ENCODE assay signal across 1 cellular context in the genomic region with DNA sequence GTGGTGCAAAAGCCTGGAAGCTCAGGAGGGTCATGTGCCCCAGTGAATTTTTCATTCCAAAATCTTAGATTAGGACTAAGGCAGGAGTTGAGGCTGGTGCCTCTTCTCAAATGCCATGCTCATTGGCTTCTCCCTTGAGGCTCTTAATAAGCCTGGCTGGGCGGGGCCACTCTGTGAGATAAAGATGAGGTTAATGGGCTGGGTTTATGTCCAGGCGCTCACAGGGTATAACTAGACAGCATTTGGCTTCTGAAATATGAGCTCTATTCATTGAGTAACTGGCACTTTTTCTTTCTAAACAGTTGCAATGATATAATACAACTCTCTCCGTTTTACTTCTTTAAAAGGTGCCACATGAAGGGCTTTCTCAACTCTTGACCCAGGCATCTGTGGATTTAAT.
TF ChIP-seq lines count a peak whose summit lies in the region.

No MANE protein-coding gene starts in this region.

TF ChIP-seq in HEK293, 187 proteins besides CTCF, POLR2A, EP300 and RAD21 (continued from another document):
- TF ChIP-seq, protein P1, sequence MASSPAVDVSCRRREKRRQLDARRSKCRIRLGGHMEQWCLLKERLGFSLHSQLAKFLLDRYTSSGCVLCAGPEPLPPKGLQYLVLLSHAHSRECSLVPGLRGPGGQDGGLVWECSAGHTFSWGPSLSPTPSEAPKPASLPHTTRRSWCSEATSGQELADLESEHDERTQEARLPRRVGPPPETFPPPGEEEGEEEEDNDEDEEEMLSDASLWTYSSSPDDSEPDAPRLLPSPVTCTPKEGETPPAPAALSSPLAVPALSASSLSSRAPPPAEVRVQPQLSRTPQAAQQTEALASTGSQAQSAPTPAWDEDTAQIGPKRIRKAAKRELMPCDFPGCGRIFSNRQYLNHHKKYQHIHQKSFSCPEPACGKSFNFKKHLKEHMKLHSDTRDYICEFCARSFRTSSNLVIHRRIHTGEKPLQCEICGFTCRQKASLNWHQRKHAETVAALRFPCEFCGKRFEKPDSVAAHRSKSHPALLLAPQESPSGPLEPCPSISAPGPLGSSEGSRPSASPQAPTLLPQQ (tag by site-specific recombination; IDR thresholded peaks at IDR 0.05) = peak; percentile 46; the same call in 1 of the 2 replicates
- no peak for TF ChIP-seq ZNF138 (tag by site-specific recombination; IDR thresholded peaks at IDR 0.05; ENCODE audit: borderline replicate concordance)
- TF ChIP-seq ZNF530 (tag by site-specific recombination; IDR thresholded peaks at IDR 0.05; ENCODE audit: low read depth) = no peak
- 0 out of 2 replicates have a peak, but pooled peaks have one; percentile 49 for TF ChIP-seq ZNF843 (tag by site-specific recombination; IDR thresholded peaks at IDR 0.05)
- TF ChIP-seq SP7 (tag by site-specific recombination; IDR thresholded peaks at IDR 0.05) = peak; percentile 49
- TF ChIP-seq ZNF366 (tag by site-specific recombination; conservative IDR thresholded peaks at IDR 0.05) = peak; percentile 37
- peak; percentile 57 for TF ChIP-seq ZNF629 (tag by site-specific recombination; IDR thresholded peaks at IDR 0.05)
- no peak for TF ChIP-seq ZIC2 (tag by site-specific recombination; IDR thresholded peaks at IDR 0.05)
- TF ChIP-seq ZNF585B (tag by site-specific recombination; IDR thresholded peaks at IDR 0.05) = no peak
- peak; percentile 75 for TF ChIP-seq FEZF1 (tag by site-specific recombination; IDR thresholded peaks at IDR 0.05)
- TF ChIP-seq ZNF121 (tag by site-specific recombination; IDR thresholded peaks at IDR 0.05) = no peak
- TF ChIP-seq, protein P2, sequence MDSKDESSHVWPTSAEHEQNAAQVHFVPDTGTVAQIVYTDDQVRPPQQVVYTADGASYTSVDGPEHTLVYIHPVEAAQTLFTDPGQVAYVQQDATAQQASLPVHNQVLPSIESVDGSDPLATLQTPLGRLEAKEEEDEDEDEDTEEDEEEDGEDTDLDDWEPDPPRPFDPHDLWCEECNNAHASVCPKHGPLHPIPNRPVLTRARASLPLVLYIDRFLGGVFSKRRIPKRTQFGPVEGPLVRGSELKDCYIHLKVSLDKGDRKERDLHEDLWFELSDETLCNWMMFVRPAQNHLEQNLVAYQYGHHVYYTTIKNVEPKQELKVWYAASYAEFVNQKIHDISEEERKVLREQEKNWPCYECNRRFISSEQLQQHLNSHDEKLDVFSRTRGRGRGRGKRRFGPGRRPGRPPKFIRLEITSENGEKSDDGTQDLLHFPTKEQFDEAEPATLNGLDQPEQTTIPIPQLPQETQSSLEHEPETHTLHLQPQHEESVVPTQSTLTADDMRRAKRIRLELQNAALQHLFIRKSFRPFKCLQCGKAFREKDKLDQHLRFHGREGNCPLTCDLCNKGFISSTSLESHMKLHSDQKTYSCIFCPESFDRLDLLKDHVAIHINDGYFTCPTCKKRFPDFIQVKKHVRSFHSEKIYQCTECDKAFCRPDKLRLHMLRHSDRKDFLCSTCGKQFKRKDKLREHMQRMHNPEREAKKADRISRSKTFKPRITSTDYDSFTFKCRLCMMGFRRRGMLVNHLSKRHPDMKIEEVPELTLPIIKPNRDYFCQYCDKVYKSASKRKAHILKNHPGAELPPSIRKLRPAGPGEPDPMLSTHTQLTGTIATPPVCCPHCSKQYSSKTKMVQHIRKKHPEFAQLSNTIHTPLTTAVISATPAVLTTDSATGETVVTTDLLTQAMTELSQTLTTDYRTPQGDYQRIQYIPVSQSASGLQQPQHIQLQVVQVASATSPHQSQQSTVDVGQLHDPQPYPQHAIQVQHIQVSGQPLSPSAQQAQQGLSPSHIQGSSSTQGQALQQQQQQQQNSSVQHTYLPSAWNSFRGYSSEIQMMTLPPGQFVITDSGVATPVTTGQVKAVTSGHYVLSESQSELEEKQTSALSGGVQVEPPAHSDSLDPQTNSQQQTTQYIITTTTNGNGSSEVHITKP (tag by site-specific recombination; IDR thresholded peaks at IDR 0.05) = peak; percentile 77
